18 cellular contexts compared by ENCODE assay signal in genomic region chr19:17192751-17193150, GRCh38. TPM values are rescaled to one million over a fixed set of nuclear protein-coding genes. Genes with fewer than 3 reads are reported as not detected.
DNase-seq lines count a peak whose midpoint lies in the region; ATAC-seq and TF ChIP-seq lines count a peak whose summit lies in the region.
"Had no signal": no experiment of that assay in that cellular context is flagged by ENCODE, and none has a peak within 500 bp of the region (broad histone marks: within the 10 kb centered on the region; RNA-seq: fewer than 3 reads in every experiment).

No MANE protein-coding gene starts in this region.

- intact Hi-C loops in mammary epithelial cell (cut with micrococcal nuclease) = no loop called here

- no peaks in the 10 kb centered on the region for H4K20me1 ChIP-seq in DOHH2 (ENCODE audit: control insufficient read depth, insufficient read depth, low read depth, low read length)
- no peaks in the 10 kb centered on the region for H4K20me1 ChIP-seq in SU-DHL-6 (ENCODE audit: low read depth, low read length)
- H4K20me1 ChIP-seq in mammary epithelial cell (ENCODE audit: insufficient read depth, low read length) = no peaks in the 10 kb centered on the region
- H4K20me1 ChIP-seq: BLaER1 had no signal

- H3K79me1 ChIP-seq in neuronal stem cell (ENCODE audit: low read depth, low read length) = no peaks in the 10 kb centered on the region

- dilution Hi-C loops in mammary epithelial cell (cut with HindIII; ENCODE audit: low sequenced_read_pairs) = no loop called here

- DNase-seq in neuronal stem cell (ENCODE audit: low spot score) (no peak), mammary epithelial cell (no peak), GF-D8 (lab: John Stamatoyannopoulos, UW) (no peak)
- DNase-seq: Caco-2; CD4-positive, CD25-positive, alpha-beta regulatory T cell; CD8-positive, alpha-beta T cell; DMS153; DND-41; EL; H9 had no signal

- H3K79me2 ChIP-seq in DOHH2 (ENCODE audit: control insufficient read depth, low read length) (no peaks in the 10 kb centered on the region), SU-DHL-6 (ENCODE audit: insufficient read depth, low read length) (no peaks in the 10 kb centered on the region), mammary epithelial cell (ENCODE audit: insufficient read depth, low read length) (no peaks in the 10 kb centered on the region)

- H3K9me3 ChIP-seq in DOHH2 (ENCODE audit: control insufficient read depth, insufficient read depth, low read length) (no peaks in the 10 kb centered on the region), SU-DHL-6 (ENCODE audit: insufficient read depth, low read length) (no peaks in the 10 kb centered on the region), neuronal stem cell (replicated peaks in 1 of 2; ENCODE audit: control insufficient read depth in 2 of 2, insufficient read depth in 1 of 2, low read depth in 1 of 2, low read length in 2 of 2) (no peaks in the 10 kb centered on the region), mammary epithelial cell (replicated peaks; ENCODE audit: insufficient read depth, low read length) (no peaks in the 10 kb centered on the region)
- H3K9me3 ChIP-seq: BLaER1, Caco-2 had no signal

- no peak for ATAC-seq in HG03571 (IDR thresholded peaks at IDR 0.05; ENCODE audit: unreplicated experiment)
- ATAC-seq: CD8-positive, alpha-beta T cell; GM23338; HCT116 had no signal

- H3F3A ChIP-seq in DOHH2 (ENCODE audit: control insufficient read depth, insufficient read depth) = peaks cover 12% of the 10 kb centered on the region
- peaks cover 22% of the 10 kb centered on the region for H3F3A ChIP-seq in SU-DHL-6 (ENCODE audit: insufficient read depth)

- H3K4me3 ChIP-seq in DOHH2 (ENCODE audit: low read length) (no peak overlapping the region), SU-DHL-6 (ENCODE audit: insufficient read depth, low read length, poor library complexity, severe bottlenecking) (no peak overlapping the region), neuronal stem cell (ENCODE audit: low read length in 2 of 2) (no peak overlapping the region), mammary epithelial cell (replicated peaks in 1 of 3; ENCODE audit: insufficient read depth in 1 of 3, low read depth in 2 of 3, low read length in 3 of 3) (no peak overlapping the region)
- H3K4me3 ChIP-seq: BLaER1, GM23338 had no signal

- no peak overlapping the region for H2BK12ac ChIP-seq in neuronal stem cell (ENCODE audit: low read length)

- H3K36me3 ChIP-seq in DOHH2 (ENCODE audit: control insufficient read depth, low read length) (peaks cover 74% of the 10 kb centered on the region), SU-DHL-6 (ENCODE audit: low read length) (peaks cover 9% of the 10 kb centered on the region), neuronal stem cell (replicated peaks in 1 of 2; ENCODE audit: control insufficient read depth in 2 of 2, insufficient read depth in 2 of 2, low read length in 2 of 2) (peaks cover 41 to 91% of the 10 kb centered on the region in 2 donors), mammary epithelial cell (ENCODE audit: insufficient read depth, low read length) (peaks cover 25% of the 10 kb centered on the region)

- no CpG with 5 or more reads among the region's 26 CpGs for WGBS in neuronal stem cell (ENCODE audit: extremely low coverage in 2 of 2, insufficient read length in 2 of 2, insufficient replicate concordance in 1 of 2), 2 donors
- WGBS in mammary epithelial cell (ENCODE audit: low coverage, missing lambda C conversion rate) = 96% methylated on average over 9 of the region's 26 CpGs

- no peak overlapping the region for H3K14ac ChIP-seq in neuronal stem cell (ENCODE audit: low read length)

- peak overlapping the region; percentile 22 for H3K23ac ChIP-seq in neuronal stem cell (ENCODE audit: low read depth, low read length, poor library complexity)

- H3K9ac ChIP-seq in SU-DHL-6 (ENCODE audit: low read length) (no peak overlapping the region), neuronal stem cell (ENCODE audit: low read depth, low read length, poor library complexity) (no peak overlapping the region), mammary epithelial cell (ENCODE audit: insufficient read depth, low read length) (no peak overlapping the region)
- H3K9ac ChIP-seq: BLaER1 had no signal

- H2AFZ ChIP-seq in SU-DHL-6 (ENCODE audit: low read depth, low read length, severe bottlenecking) = no peak overlapping the region
- H2AFZ ChIP-seq in neuronal stem cell (ENCODE audit: low read length) = no peak overlapping the region
- no peak overlapping the region for H2AFZ ChIP-seq in mammary epithelial cell (ENCODE audit: low read depth, low read length)
- H2AFZ ChIP-seq: GM23338 had no signal

- H2BK120ac ChIP-seq in neuronal stem cell (ENCODE audit: low read depth, low read length) = no peak overlapping the region

- no peak overlapping the region for H3K18ac ChIP-seq in neuronal stem cell (ENCODE audit: low read length)

- H3K4ac ChIP-seq in neuronal stem cell (ENCODE audit: low read length) = no peak overlapping the region

- H2BK5ac ChIP-seq in neuronal stem cell (ENCODE audit: low read length) = no peak overlapping the region

- no peak overlapping the region for H4K8ac ChIP-seq in neuronal stem cell (ENCODE audit: low read depth, low read length)

- in situ Hi-C loops in mammary epithelial cell (cut with MboI; ENCODE audit: low sequenced_read_pairs in 2 of 2) = no loop called here

- TF ChIP-seq CTCF in DOHH2 (IDR thresholded peaks at IDR 0.05; ENCODE audit: low read depth, low read length, poor library complexity, severe bottlenecking) (no peak), SU-DHL-6 (IDR thresholded peaks at IDR 0.05; ENCODE audit: insufficient read depth, low read length, poor library complexity, severe bottlenecking) (no peak), mammary epithelial cell (conservative IDR thresholded peaks at IDR 0.05 in 1 of 2, IDR thresholded peaks at IDR 0.05 in 1 of 2; ENCODE audit: extremely low read depth in 1 of 2, insufficient read depth in 1 of 2, low read depth in 1 of 2, low read length in 2 of 2) (no peak)

- 0 out of 2 replicates have a peak overlapping the region, but pooled peaks have one; percentile 31 for H3K4me2 ChIP-seq in DOHH2 (ENCODE audit: low read length)
- H3K4me2 ChIP-seq in SU-DHL-6 (ENCODE audit: low read depth, low read length, poor library complexity, severe bottlenecking) = no peak overlapping the region
- no peak overlapping the region for H3K4me2 ChIP-seq in neuronal stem cell (ENCODE audit: insufficient read depth, low read length, poor library complexity, severe bottlenecking)
- H3K4me2 ChIP-seq in mammary epithelial cell (ENCODE audit: insufficient read depth, low read depth, low read length) = no peak overlapping the region
- H3K4me2 ChIP-seq: BLaER1, GM23338 had no signal

- H2BK15ac ChIP-seq in neuronal stem cell (ENCODE audit: low read length) = no peak overlapping the region

- no peak overlapping the region for H4K91ac ChIP-seq in neuronal stem cell (ENCODE audit: low read depth, low read length, poor library complexity)

- no peak overlapping the region for H2AK5ac ChIP-seq in neuronal stem cell (ENCODE audit: low read depth, low read length)

- no peaks in the 10 kb centered on the region for H3K27me3 ChIP-seq in DOHH2 (ENCODE audit: control insufficient read depth, low read length)
- no peaks in the 10 kb centered on the region for H3K27me3 ChIP-seq in SU-DHL-6 (ENCODE audit: low read length)
- no peaks in the 10 kb centered on the region for H3K27me3 ChIP-seq in neuronal stem cell (ENCODE audit: control insufficient read depth in 3 of 3, insufficient read depth in 3 of 3, low read depth in 1 of 3, low read length in 3 of 3)
- H3K27me3 ChIP-seq in mammary epithelial cell (ENCODE audit: insufficient read depth, low read length) = no peaks in the 10 kb centered on the region
- H3K27me3 ChIP-seq: BLaER1 had no signal

- CTCF ChIA-PET in mammary epithelial cell (lab: Charles Lee; ENCODE audit: low non-redundant PET) = interaction anchor here (0.7 kb wide), 1 partner anchor 144 kb away, joined by 4 read pairs; no protein-coding TSS in a partner anchor

- H3K27ac ChIP-seq in DOHH2 (ENCODE audit: low read depth, low read length) (peak overlapping the region; percentile 96), SU-DHL-6 (ENCODE audit: low read depth, low read length) (peak overlapping the region; percentile 91; the same call in 1 of the 2 replicates), neuronal stem cell (replicated peaks; ENCODE audit: low read length) (no peak overlapping the region), mammary epithelial cell (ENCODE audit: insufficient read depth, low read depth, low read length) (no peak overlapping the region)
- H3K27ac ChIP-seq: 22Rv1, C4-2B had no signal

- H3K9me2 ChIP-seq in DOHH2 (replicated peaks; ENCODE audit: control insufficient read depth, low read length) = no peaks in the 10 kb centered on the region
- no peaks in the 10 kb centered on the region for H3K9me2 ChIP-seq in SU-DHL-6 (replicated peaks; ENCODE audit: insufficient read depth, low read length)

- no TSS peak for BruUV-seq in mammary epithelial cell (replicated peaks; lab: Mats Ljungman, UMichigan)

- H3K4me1 ChIP-seq in DOHH2 (ENCODE audit: control insufficient read depth, low read length) (peaks cover 55% of the 10 kb centered on the region), neuronal stem cell (ENCODE audit: control insufficient read depth in 2 of 2, insufficient read depth in 1 of 2, low read depth in 1 of 2, low read length in 2 of 2) (no peaks in the 10 kb centered on the region), mammary epithelial cell (ENCODE audit: insufficient read depth, low read length) (no peaks in the 10 kb centered on the region)
- H3K4me1 ChIP-seq: Caco-2 had no signal

RNA-seq across cellular contexts. Expression of gene USE1, which starts 22.4 kb away (rescaled TPM):
- polyA plus RNA-seq in neuronal stem cell (2013, experiment 1 of 2) = 10.0 TPM
- polyA plus RNA-seq in neuronal stem cell (2013, experiment 2 of 2) = 10.0 TPM
- 10 to 100 TPM; 18.4 to 24.0 TPM for total RNA-seq in mammary epithelial cell
- polyA plus RNA-seq in mammary epithelial cell = 24.2 TPM
- polyA minus RNA-seq in mammary epithelial cell = 2.3 TPM

RNA-seq across cellular contexts. Expression of gene OCEL1, which starts 33.3 kb away (rescaled TPM):
- 16.5 TPM for polyA plus RNA-seq in neuronal stem cell (2013, experiment 1 of 2)
- 16.7 TPM for polyA plus RNA-seq in neuronal stem cell (2013, experiment 2 of 2)
- total RNA-seq in mammary epithelial cell = 10 to 100 TPM in 1 of 2 donors, 1 to 10 TPM in 1; 2.5 to 16.0 TPM
- polyA plus RNA-seq in mammary epithelial cell = 6.1 TPM
- polyA minus RNA-seq in mammary epithelial cell = 9.7 TPM

RNA-seq across cellular contexts. Expression of gene NR2F6, which starts 53.0 kb away (rescaled TPM):
- 34.2 TPM for polyA plus RNA-seq in neuronal stem cell (2013, experiment 1 of 2)
- 34.5 TPM for polyA plus RNA-seq in neuronal stem cell (2013, experiment 2 of 2)
- 10 to 100 TPM; 41.1 to 48.8 TPM for total RNA-seq in mammary epithelial cell
- polyA plus RNA-seq in mammary epithelial cell = 25.3 TPM
- polyA minus RNA-seq in mammary epithelial cell = 15.9 TPM

Comparison
In these comparisons a context has a peak if more than half of its experiments do, and no peak if none do; other contexts are left out.
1. H3K27ac ChIP-seq: peak in DOHH2 (single experiment) and SU-DHL-6 (single experiment); none in neuronal stem cell (single experiment) and mammary epithelial cell (single experiment).